In the genomic region with DNA sequence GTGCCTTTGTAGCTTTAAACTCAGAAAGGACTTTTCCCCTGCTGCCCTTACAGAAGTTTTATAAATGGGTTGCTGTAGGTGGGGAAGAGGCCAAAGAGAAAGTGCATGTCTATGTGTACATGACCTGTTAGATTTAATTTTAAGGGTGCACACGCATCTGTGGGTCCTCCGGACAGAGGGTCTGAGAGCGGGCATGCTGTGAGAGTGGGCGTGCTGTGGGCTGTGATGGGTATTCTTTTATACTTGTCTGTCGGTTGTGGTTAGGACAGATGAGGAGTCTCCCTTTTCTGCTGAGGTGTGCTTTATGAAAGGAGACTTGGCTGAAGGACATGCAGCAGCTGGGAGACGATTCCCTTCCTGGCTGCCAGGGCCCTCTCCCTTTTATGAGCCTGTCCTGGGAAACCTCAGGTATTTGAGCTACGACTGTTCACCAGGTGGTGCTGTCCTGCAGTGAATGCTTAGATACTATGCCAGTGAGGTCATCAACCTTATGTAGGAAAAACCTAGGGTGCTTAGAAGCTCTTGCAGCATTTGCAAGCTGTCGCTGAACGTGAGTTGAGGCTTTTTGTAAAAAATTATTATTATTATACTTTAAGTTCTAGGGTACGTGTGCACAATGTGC, we compare ENCODE assay signal across 9 cellular contexts.
A peak's percentile ranks its signal among the peaks of the same experiment; 100 is the strongest.
DNase-seq lines count a peak whose midpoint lies in the region; ATAC-seq and TF ChIP-seq lines count a peak whose summit lies in the region.
"Had no signal": no experiment of that assay in that cellular context is flagged by ENCODE, and none has a peak within 500 bp of the region (broad histone marks: within the 10 kb centered on the region; RNA-seq: fewer than 3 reads in every experiment).

No MANE protein-coding gene starts in this region.

- ATAC-seq in HG03342 (IDR thresholded peaks at IDR 0.05; ENCODE audit: unreplicated experiment) (no peak), GM21529 (IDR thresholded peaks at IDR 0.05; ENCODE audit: unreplicated experiment) (no peak)

- no peak overlapping the region for H3K27ac Mint-ChIP-seq in activated T-helper 1 cell treated with anti-CD3 and anti-CD28 coated beads, Interleukin-12 subunit alpha, Interleukin-12 subunit beta, Interleukin-2, Interleukin-4 antibody, amounts not matched to agents 30 ng/mL and 10 ng/mL and 1 ng/mL, durations not matched to agents 14 hours and 24 hours and 36 hours

- no peaks in the 10 kb centered on the region for H3K27me3 ChIP-seq in WERI-Rb-1 (ENCODE audit: insufficient read depth, low read depth, severe bottlenecking)

- H3K4me1 Mint-ChIP-seq in activated T-helper 1 cell treated with anti-CD3 and anti-CD28 coated beads, Interleukin-12 subunit alpha, Interleukin-12 subunit beta, Interleukin-2, Interleukin-4 antibody, amounts not matched to agents 30 ng/mL and 10 ng/mL and 1 ng/mL, durations not matched to agents 14 hours and 24 hours and 36 hours (ENCODE audit: low read depth), result no peaks in the 10 kb centered on the region

- TF ChIP-seq CTCF in LNCaP clone FGC (IDR thresholded peaks at IDR 0.05; ENCODE audit: control insufficient read depth, extremely low read depth, insufficient read depth), result peak; percentile 76
- peak; percentile 71 for TF ChIP-seq CTCF in WERI-Rb-1 (IDR thresholded peaks at IDR 0.05; ENCODE audit: low read depth, low read length)

- no peaks in the 10 kb centered on the region for H3K36me3 Mint-ChIP-seq in activated T-helper 1 cell treated with anti-CD3 and anti-CD28 coated beads, Interleukin-12 subunit alpha, Interleukin-12 subunit beta, Interleukin-2, Interleukin-4 antibody, amounts not matched to agents 30 ng/mL and 10 ng/mL and 1 ng/mL, durations not matched to agents 14 hours and 24 hours and 36 hours (ENCODE audit: low read depth)
- H3K36me3 Mint-ChIP-seq: IgD-negative memory B cell had no signal

- DNase-seq in DMS79 (lab: John Stamatoyannopoulos, UW) (peak; percentile 34), LNCaP clone FGC (ENCODE audit: low read depth) (peak; percentile 94), WERI-Rb-1 (peak; percentile 69), iPS DF 19.7 (ENCODE audit: low read depth, low spot score) (peak; percentile 80)
- no peak for DNase-seq in activated T-helper 1 cell treated with anti-CD3 and anti-CD28 coated beads, Interleukin-12 subunit alpha, Interleukin-12 subunit beta, Interleukin-2, Interleukin-4 antibody, amounts not matched to agents 30 ng/mL and 10 ng/mL and 1 ng/mL, durations not matched to agents 14 hours and 24 hours and 36 hours (ENCODE audit: low spot score)

- H3K27ac ChIP-seq in WERI-Rb-1 (no peak overlapping the region), temporal lobe (ENCODE audit: low read depth, low read length) (peak overlapping the region; percentile 61)

- H3K9me3 Mint-ChIP-seq in activated T-helper 1 cell treated with anti-CD3 and anti-CD28 coated beads, Interleukin-12 subunit alpha, Interleukin-12 subunit beta, Interleukin-2, Interleukin-4 antibody, amounts not matched to agents 30 ng/mL and 10 ng/mL and 1 ng/mL, durations not matched to agents 14 hours and 24 hours and 36 hours, result no peaks in the 10 kb centered on the region

- no peak overlapping the region for H3K4me3 ChIP-seq in LNCaP clone FGC (ENCODE audit: low read depth, low read length)
- no peak overlapping the region for H3K4me3 ChIP-seq in WERI-Rb-1 (ENCODE audit: low read depth, low read length)

- intact Hi-C loops in activated T-helper 1 cell treated with anti-CD3 and anti-CD28 coated beads, Interleukin-12 subunit alpha, Interleukin-12 subunit beta, Interleukin-2, Interleukin-4 antibody, amounts not matched to agents 30 ng/mL and 10 ng/mL and 1 ng/mL, durations not matched to agents 14 hours and 24 hours and 36 hours (cut with micrococcal nuclease), result no loop called here

- H3K27me3 Mint-ChIP-seq in activated T-helper 1 cell treated with anti-CD3 and anti-CD28 coated beads, Interleukin-12 subunit alpha, Interleukin-12 subunit beta, Interleukin-2, Interleukin-4 antibody, amounts not matched to agents 30 ng/mL and 10 ng/mL and 1 ng/mL, durations not matched to agents 14 hours and 24 hours and 36 hours (ENCODE audit: insufficient read depth), result peaks cover 2% of the 10 kb centered on the region

- H3K36me3 ChIP-seq in WERI-Rb-1, result no peaks in the 10 kb centered on the region

- H3K4me3 Mint-ChIP-seq in activated T-helper 1 cell treated with anti-CD3 and anti-CD28 coated beads, Interleukin-12 subunit alpha, Interleukin-12 subunit beta, Interleukin-2, Interleukin-4 antibody, amounts not matched to agents 30 ng/mL and 10 ng/mL and 1 ng/mL, durations not matched to agents 14 hours and 24 hours and 36 hours, result no peak overlapping the region
- H3K4me3 Mint-ChIP-seq: IgD-negative memory B cell had no signal

- peaks cover 5% of the 10 kb centered on the region for H3K9me3 ChIP-seq in WERI-Rb-1 (ENCODE audit: severe bottlenecking)
